Comparison of ENCODE assay signal across 11 cellular contexts in genomic region chr1:167899253-167899681, GRCh38. TPM values are rescaled to one million over a fixed set of nuclear protein-coding genes. Genes with fewer than 3 reads are reported as not detected.
DNase-seq lines count a peak whose midpoint lies in the region; ATAC-seq and TF ChIP-seq lines count a peak whose summit lies in the region.
"Had no signal": no experiment of that assay in that cellular context is flagged by ENCODE, and none has a peak within 500 bp of the region (broad histone marks: within the 10 kb centered on the region; RNA-seq: fewer than 3 reads in every experiment).

No MANE protein-coding gene starts in this region.

- H4K8ac ChIP-seq in trophoblast cell (ENCODE audit: low read depth, low read length): no peak overlapping the region

- no peak overlapping the region for H3K27ac Mint-ChIP-seq in Calu3 (ENCODE audit: unreplicated experiment)
- H3K27ac Mint-ChIP-seq: activated CD4-positive, alpha-beta T cell treated with anti-CD3 and anti-CD28 coated beads, Interleukin-2, amount 10 ng/mL, durations not matched to agents 7 days and 5 days had no signal

- H3K79me2 ChIP-seq in trophoblast cell (ENCODE audit: control insufficient read depth, insufficient read depth, low read length, poor library complexity): peaks cover 3% of the 10 kb centered on the region

- no peak overlapping the region for H3K4ac ChIP-seq in trophoblast cell (ENCODE audit: low read depth, low read length)

- H3K27me3 ChIP-seq in lung (ENCODE audit: control insufficient read depth, insufficient read depth) (no peaks in the 10 kb centered on the region), trophoblast cell (ENCODE audit: insufficient read depth, low read length) (no peaks in the 10 kb centered on the region)
- H3K27me3 ChIP-seq: tibial nerve had no signal

- H3K27ac ChIP-seq in lung (ENCODE audit: low read depth in 1 of 2, low read length in 1 of 2) (no peak overlapping the region), trophoblast cell (ENCODE audit: low read depth, low read length) (no peak overlapping the region)
- H3K27ac ChIP-seq: tibial nerve had no signal

- H3K4me3 Mint-ChIP-seq in Calu3 (ENCODE audit: low read depth, unreplicated experiment): no peak overlapping the region
- H3K4me3 Mint-ChIP-seq: activated CD4-positive, alpha-beta T cell treated with anti-CD3 and anti-CD28 coated beads, Interleukin-2, amount 10 ng/mL, durations not matched to agents 7 days and 5 days had no signal

- H3K9me3 Mint-ChIP-seq in Calu3 (ENCODE audit: low read depth, unreplicated experiment): no peaks in the 10 kb centered on the region
- H3K9me3 Mint-ChIP-seq: activated CD4-positive, alpha-beta T cell treated with anti-CD3 and anti-CD28 coated beads, Interleukin-2, amount 10 ng/mL, durations not matched to agents 7 days and 5 days had no signal

- no peak overlapping the region for H3K23ac ChIP-seq in trophoblast cell (ENCODE audit: low read length)

- no peak overlapping the region for H3K4me3 ChIP-seq in lung
- H3K4me3 ChIP-seq in trophoblast cell (ENCODE audit: low read depth, low read length): no peak overlapping the region
- H3K4me3 ChIP-seq: tibial nerve had no signal

- H4K91ac ChIP-seq in trophoblast cell (ENCODE audit: low read depth, low read length): no peak overlapping the region

- H3K36me3 Mint-ChIP-seq in Calu3 (ENCODE audit: insufficient read depth, unreplicated experiment): no peaks in the 10 kb centered on the region

- DNase-seq in lung (ENCODE audit: low spot score): no peak
- DNase-seq in ACHN: no peak
- DNase-seq in Calu3: no peak
- no peak for DNase-seq in NCI-H82 treated with DMSO at 0.1 percent for 48 hours (lab: John Stamatoyannopoulos, UW; ENCODE audit: unreplicated experiment)
- DNase-seq in trophoblast cell: no peak
- DNase-seq: activated CD4-positive, alpha-beta T cell treated with anti-CD3 and anti-CD28 coated beads, Interleukin-2, amount 10 ng/mL, durations not matched to agents 7 days and 5 days; DMS79 treated with DMSO at 0.1 percent for 48 hours had no signal

- no peak overlapping the region for H3K9ac ChIP-seq in trophoblast cell (ENCODE audit: low read length)

- ATAC-seq in GM18502 (IDR thresholded peaks at IDR 0.05; ENCODE audit: poor library complexity, unreplicated experiment) (peak; percentile 78), GM21528 (IDR thresholded peaks at IDR 0.05; ENCODE audit: low FRiP score, unreplicated experiment) (peak; percentile 78), HG03469 (IDR thresholded peaks at IDR 0.05; ENCODE audit: unreplicated experiment) (peak; percentile 71), lung (ENCODE audit: insufficient read depth, low FRiP score) (peak; percentile 27)

- in situ Hi-C loops in ACHN (cut with HindIII; ENCODE audit: low pct_ligation_motif_present, low pct_unique_long_range_greater_than_20kb, low sequenced_read_pairs): no loop called here

- TF ChIP-seq CTCF in lung (IDR thresholded peaks at IDR 0.05; ENCODE audit: control extremely low read depth, extremely low read depth) (no peak), Calu3 (IDR thresholded peaks at IDR 0.05; ENCODE audit: unreplicated experiment) (no peak)

- H3K4me1 ChIP-seq in lung (ENCODE audit: control insufficient read depth in 2 of 2, insufficient read depth in 2 of 2, low read length in 2 of 2): no peaks in the 10 kb centered on the region
- peaks cover 0 to 2% of the 10 kb centered on the region in 2 experiments for H3K4me1 ChIP-seq in trophoblast cell (ENCODE audit: control insufficient read depth in 1 of 2, insufficient read depth in 2 of 2, low read length in 2 of 2)
- H3K4me1 ChIP-seq: tibial nerve had no signal

- no peak overlapping the region for H3K18ac ChIP-seq in trophoblast cell (ENCODE audit: low read length)

- no peak overlapping the region for H2AFZ ChIP-seq in trophoblast cell (ENCODE audit: insufficient read depth, low read length, poor library complexity)

- H2BK120ac ChIP-seq in trophoblast cell (ENCODE audit: insufficient read depth, low read length, poor library complexity): no peak overlapping the region

- H3K14ac ChIP-seq in trophoblast cell (ENCODE audit: low read length): no peak overlapping the region

- WGBS in lung, 2 donors: 76 to 92% methylated on average over 4 of the region's 4 CpGs
- WGBS in trophoblast cell (ENCODE audit: extremely low coverage, insufficient coverage, insufficient read length): no CpG with 5 or more reads among the region's 4 CpGs

- no peak overlapping the region for H3K4me2 ChIP-seq in trophoblast cell (ENCODE audit: low read length)

- H4K12ac ChIP-seq in trophoblast cell (ENCODE audit: low read depth, low read length): no peak overlapping the region

- H3K9me3 ChIP-seq in lung (ENCODE audit: control insufficient read depth in 2 of 2, insufficient read depth in 1 of 2, low read length in 1 of 2) (no peaks in the 10 kb centered on the region), trophoblast cell (ENCODE audit: insufficient read depth, low read depth, low read length) (no peaks in the 10 kb centered on the region)
- H3K9me3 ChIP-seq: tibial nerve had no signal

- no peaks in the 10 kb centered on the region for H3K27me3 Mint-ChIP-seq in Calu3 (ENCODE audit: unreplicated experiment)
- H3K27me3 Mint-ChIP-seq: activated CD4-positive, alpha-beta T cell treated with anti-CD3 and anti-CD28 coated beads, Interleukin-2, amount 10 ng/mL, durations not matched to agents 7 days and 5 days had no signal

- H3K79me1 ChIP-seq in trophoblast cell (ENCODE audit: low read length): no peaks in the 10 kb centered on the region

- H3K4me1 Mint-ChIP-seq in Calu3 (ENCODE audit: low read depth, unreplicated experiment): no peaks in the 10 kb centered on the region
- H3K4me1 Mint-ChIP-seq: activated CD4-positive, alpha-beta T cell treated with anti-CD3 and anti-CD28 coated beads, Interleukin-2, amount 10 ng/mL, durations not matched to agents 7 days and 5 days had no signal

- H3K36me3 ChIP-seq in lung (ENCODE audit: control insufficient read depth in 2 of 2, insufficient read depth in 2 of 2, low read length in 2 of 2): no peaks in the 10 kb centered on the region
- peaks cover 5 to 9% of the 10 kb centered on the region in 2 experiments for H3K36me3 ChIP-seq in trophoblast cell (ENCODE audit: control insufficient read depth in 1 of 2, insufficient read depth in 2 of 2, low read length in 2 of 2)
- H3K36me3 ChIP-seq: tibial nerve had no signal

- H2BK5ac ChIP-seq in trophoblast cell (ENCODE audit: low read depth, low read length, poor library complexity): no peak overlapping the region

- H2BK12ac ChIP-seq in trophoblast cell (ENCODE audit: low read length): no peak overlapping the region

- intact Hi-C loops in Calu3 (cut with micrococcal nuclease; ENCODE audit: unreplicated experiment): no loop called here

- BruUV-seq in Calu3 (replicated peaks; lab: Mats Ljungman, UMichigan): no TSS peak

- no peak overlapping the region for H2AK5ac ChIP-seq in trophoblast cell (ENCODE audit: low read length)

- CTCF ChIA-PET in Calu3 (lab: Charles Lee): no interaction called here

RNA-seq across cellular contexts. Expression of gene ADCY10, which starts 14.7 kb away (rescaled TPM):
- total RNA-seq in lung (under 1 TPM in 1 of 2 donors, not detected in 1; 0.09 TPM), Calu3 (2022) (0.31 and 0.91 TPM in 2 replicates)
- polyA plus RNA-seq in lung: under 1 TPM; 0.06 to 0.10 TPM
- polyA plus RNA-seq in trophoblast cell (2013): 1.3 TPM in 2 replicates
- total RNA-seq: tibial nerve had no signal

RNA-seq across cellular contexts. Expression of gene DCAF6, which starts 37.2 kb away (rescaled TPM):
- total RNA-seq in lung: 100 to 1,000 TPM in 1 of 2 donors, 10 to 100 TPM in 1; 35.7 to 120 TPM
- 10 to 100 TPM; 19.7 to 20.8 TPM for polyA plus RNA-seq in lung
- 64.0 and 69.1 TPM in 2 replicates for total RNA-seq in Calu3 (2022)
- polyA plus RNA-seq in trophoblast cell (2013): 75.9 and 76.4 TPM in 2 replicates

RNA-seq across cellular contexts. Expression of gene MPC2, which starts 37.6 kb away (rescaled TPM):
- total RNA-seq in lung (10 to 100 TPM; 48.1 to 56.4 TPM), Calu3 (2022) (124 and 126 TPM in 2 replicates)
- 10 to 100 TPM; 32.8 to 50.6 TPM for polyA plus RNA-seq in lung
- polyA plus RNA-seq in trophoblast cell (2013): 61.6 and 67.9 TPM in 2 replicates

Comparison
In these comparisons a context has a peak if more than half of its experiments do, and no peak if none do; other contexts are left out.
1. ATAC-seq: peak in every context shown above with its lines; median percentile 78 in GM18502; 78 in GM21528; 71 in HG03469; 27 in lung.